Comparison of ENCODE assay signal across 17 cellular contexts in the genomic region with DNA sequence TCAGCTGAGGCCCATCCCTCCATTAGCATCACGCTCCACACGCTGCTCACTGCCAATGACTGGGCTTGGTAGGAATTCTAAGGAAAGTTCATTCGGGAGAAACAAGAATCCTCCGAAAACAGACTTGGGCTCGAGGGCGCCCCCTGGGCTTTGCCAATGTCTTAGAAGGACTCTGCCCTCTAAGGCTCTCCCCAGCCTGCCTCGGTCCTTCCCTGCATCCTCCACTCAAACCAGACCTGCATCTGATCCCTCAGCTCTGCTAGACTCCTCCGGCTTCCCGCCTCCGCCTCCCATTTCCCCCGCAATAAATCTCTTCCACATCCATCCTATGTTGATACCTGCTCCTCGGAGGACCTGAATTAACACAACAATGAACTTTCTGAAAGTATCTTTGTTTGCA.
DNase-seq lines count a peak whose midpoint lies in the region; ATAC-seq and TF ChIP-seq lines count a peak whose summit lies in the region.
"Had no signal": no experiment of that assay in that cellular context is flagged by ENCODE, and none has a peak within 500 bp of the region (broad histone marks: within the 10 kb centered on the region; RNA-seq: fewer than 3 reads in every experiment).

No MANE protein-coding gene starts in this region.

- POLR2A ChIA-PET in Panc1 (lab: Charles Lee): no interaction called here

- H3K4me3 ChIP-seq in Panc1 (ENCODE audit: low read depth in 2 of 2, low read length in 2 of 2) (no peak overlapping the region), ascending aorta (no peak overlapping the region)
- H3K4me3 ChIP-seq: breast epithelium had no signal

- H3K27me3 ChIP-seq in Panc1 (ENCODE audit: control insufficient read depth, insufficient read depth, low read length) (no peaks in the 10 kb centered on the region), ascending aorta (no peaks in the 10 kb centered on the region)
- H3K27me3 ChIP-seq: breast epithelium had no signal

- in situ Hi-C loops in GM13977 (cut with MboI; ENCODE audit: low pct_unique_long_range_greater_than_20kb, low sequenced_read_pairs, unreplicated experiment): no loop called here
- in situ Hi-C loops in Panc1 (cut with HindIII; ENCODE audit: low pct_unique_long_range_greater_than_20kb, low sequenced_read_pairs): no loop called here

- H3K4me1 ChIP-seq in Panc1 (ENCODE audit: control insufficient read depth, insufficient read depth, low read length): no peaks in the 10 kb centered on the region
- H3K4me1 ChIP-seq in ascending aorta: no peaks in the 10 kb centered on the region
- H3K4me1 ChIP-seq: breast epithelium had no signal

- DNase-seq in GM13977 (ENCODE audit: low spot score) (no peak), Panc1 (ENCODE audit: low read depth, low spot score) (no peak), iPS DF 4.7 (ENCODE audit: extremely low read depth, low spot score) (peak; percentile 51), H4 (ENCODE audit: low spot score) (no peak), NCI-H748 treated with DMSO at 0.1 percent for 48 hours (lab: John Stamatoyannopoulos, UW) (no peak), ascending aorta (ENCODE audit: low spot score in 2 of 2) (no peak)
- DNase-seq in effector CD8-positive, alpha-beta T cell (lab: John Stamatoyannopoulos, UW): no peak
- DNase-seq: activated CD4-positive, CD25-positive, alpha-beta regulatory T cell treated with anti-CD3 and anti-CD28 coated beads, Interleukin-2, amount 50 U/mL, for 72 hours; activated naive CD4-positive, alpha-beta T cell treated with anti-CD3 and anti-CD28 coated beads, Interleukin-2, amount 10 ng/mL, durations not matched to agents 7 days and 5 days; DMS79; KBM-7; NCI-H146; NCI-H510A treated with DMSO at 0.1 percent for 48 hours; posterior cingulate gyrus had no signal

- TF ChIP-seq CTCF in C4-2B (conservative IDR thresholded peaks at IDR 0.05) (peak; percentile 61), GM13977 (IDR thresholded peaks at IDR 0.05; ENCODE audit: extremely low read depth, insufficient read depth, missing control alignments) (peak; percentile 27), Panc1 (IDR thresholded peaks at IDR 0.05) (peak; percentile 35), ascending aorta (IDR thresholded peaks at IDR 0.05) (no peak)

- H3K36me3 ChIP-seq in Panc1 (ENCODE audit: control insufficient read depth, insufficient read depth, low read length) (no peaks in the 10 kb centered on the region), ascending aorta (no peaks in the 10 kb centered on the region)
- H3K36me3 ChIP-seq: breast epithelium had no signal

- intact Hi-C loops in Panc1 (cut with micrococcal nuclease; ENCODE audit: unreplicated experiment): no loop called here
- intact Hi-C loops in ascending aorta (cut with DNase I): no loop called here

- H3K27ac ChIP-seq in C4-2B (no peak overlapping the region), Panc1 (ENCODE audit: low read length) (no peak overlapping the region), ascending aorta (no peak overlapping the region)
- H3K27ac ChIP-seq: breast epithelium, RWPE1 had no signal

- no peak for ATAC-seq in Panc1

- no TSS peak for BruUV-seq in Panc1 (replicated peaks; lab: Mats Ljungman, UMichigan)

- no peaks in the 10 kb centered on the region for H3K9me3 ChIP-seq in Panc1 (ENCODE audit: control insufficient read depth, insufficient read depth, low read depth, low read length)
- H3K9me3 ChIP-seq in ascending aorta: no peaks in the 10 kb centered on the region

- CTCF ChIA-PET in Panc1 (lab: Charles Lee): no interaction called here

Comparison
In these comparisons a context has a peak if more than half of its experiments do, and no peak if none do; other contexts are left out.
1. CTCF ChIP-seq: peak in C4-2B (single experiment), GM13977 (single experiment) and Panc1 (single experiment); none in ascending aorta (0 of 3).